17 cellular contexts compared by ENCODE assay signal in genomic region chr7:52463341-52463740, GRCh38.
DNase-seq lines count a peak whose midpoint lies in the region; TF ChIP-seq lines count a peak whose summit lies in the region.
"Had no signal": no experiment of that assay in that cellular context is flagged by ENCODE, and none has a peak within 500 bp of the region (broad histone marks: within the 10 kb centered on the region; RNA-seq: fewer than 3 reads in every experiment).

No MANE protein-coding gene starts in this region.

- H3K9me3 ChIP-seq in PC-9 (ENCODE audit: insufficient read depth, low read depth): 0 out of 2 replicates have a peak, but pooled peaks cover 3% of the 10 kb centered on the region
- no peaks in the 10 kb centered on the region for H3K9me3 ChIP-seq in neuronal stem cell (replicated peaks in 1 of 2; ENCODE audit: control insufficient read depth in 2 of 2, insufficient read depth in 1 of 2, low read depth in 1 of 2, low read length in 2 of 2)
- H3K9me3 ChIP-seq: BLaER1, Caco-2 had no signal

- no peak overlapping the region for H4K91ac ChIP-seq in neuronal stem cell (ENCODE audit: low read depth, low read length, poor library complexity)

- H3K4me1 ChIP-seq in PC-9 (replicated peaks; ENCODE audit: insufficient read depth): peaks cover 15% of the 10 kb centered on the region; the same call in 1 of the 2 replicates
- no peaks in the 10 kb centered on the region for H3K4me1 ChIP-seq in neuronal stem cell (ENCODE audit: control insufficient read depth in 2 of 2, insufficient read depth in 1 of 2, low read depth in 1 of 2, low read length in 2 of 2)
- H3K4me1 ChIP-seq: BLaER1, Caco-2 had no signal

- no peaks in the 10 kb centered on the region for H3K79me2 ChIP-seq in PC-9 (ENCODE audit: low read depth)

- peak; percentile 38 for DNase-seq in HPDE6-E6E7 (ENCODE audit: extremely low spot score)
- DNase-seq in PC-9: peak in 1 of 2 experiments; percentile 59
- peak; percentile 51 for DNase-seq in epithelial cell of esophagus (ENCODE audit: low read depth)
- no peak for DNase-seq in neuronal stem cell (ENCODE audit: low spot score)
- DNase-seq in cerebellum (ENCODE audit: low spot score): no peak
- DNase-seq in GM20000 (ENCODE audit: low spot score): no peak
- DNase-seq in T-helper 2 cell: no peak
- DNase-seq: AML-193; Caco-2; CD8-positive, alpha-beta memory T cell; DND-41; GF-D8; HCEC 1CT; HFFc6; IMR-90 had no signal

- no peak overlapping the region for H2BK12ac ChIP-seq in neuronal stem cell (ENCODE audit: low read length)

- no peak overlapping the region for H3K23ac ChIP-seq in neuronal stem cell (ENCODE audit: low read depth, low read length, poor library complexity)

- H2BK120ac ChIP-seq in neuronal stem cell (ENCODE audit: low read depth, low read length): no peak overlapping the region

- H2AFZ ChIP-seq in PC-9 (no peak overlapping the region), neuronal stem cell (ENCODE audit: low read length) (peak overlapping the region; percentile 32)

- peak overlapping the region; percentile 10 for H3K4me2 ChIP-seq in PC-9
- no peak overlapping the region for H3K4me2 ChIP-seq in neuronal stem cell (ENCODE audit: insufficient read depth, low read length, poor library complexity, severe bottlenecking)
- H3K4me2 ChIP-seq: BLaER1 had no signal

- no CpG with 5 or more reads among the region's 3 CpGs for whole genome bisulfite sequencing in neuronal stem cell (ENCODE audit: extremely low coverage in 2 of 2, insufficient read length in 2 of 2, insufficient replicate concordance in 1 of 2), 2 donors

- H3K79me1 ChIP-seq in neuronal stem cell (ENCODE audit: low read depth, low read length): no peaks in the 10 kb centered on the region

- no peak overlapping the region for H4K8ac ChIP-seq in neuronal stem cell (ENCODE audit: low read depth, low read length)

- POLR2A ChIA-PET in PC-9 (lab: Charles Lee; ENCODE audit: unreplicated experiment): no interaction called here

- CTCF ChIA-PET in PC-9 (lab: Charles Lee): no interaction called here

- H3K18ac ChIP-seq in neuronal stem cell (ENCODE audit: low read length): no peak overlapping the region

- H3K36me3 ChIP-seq in PC-9 (ENCODE audit: low read depth) (no peaks in the 10 kb centered on the region), neuronal stem cell (replicated peaks in 1 of 2; ENCODE audit: control insufficient read depth in 2 of 2, insufficient read depth in 2 of 2, low read length in 2 of 2) (no peaks in the 10 kb centered on the region)
- H3K36me3 ChIP-seq: BLaER1 had no signal

- no peak overlapping the region for H3K9ac ChIP-seq in neuronal stem cell (ENCODE audit: low read depth, low read length, poor library complexity)
- H3K9ac ChIP-seq: BLaER1 had no signal

- intact Hi-C loops in PC-9 (cut with micrococcal nuclease; ENCODE audit: unreplicated experiment): no loop called here

- TF ChIP-seq CTCF in PC-9 (conservative IDR thresholded peaks at IDR 0.05) (no peak), epithelial cell of esophagus (IDR thresholded peaks at IDR 0.05; ENCODE audit: insufficient read depth, low read depth, low read length, missing control alignments) (no peak), GM20000 (IDR thresholded peaks at IDR 0.05; ENCODE audit: extremely low read depth, missing control alignments) (no peak)

- no peak overlapping the region for H3K14ac ChIP-seq in neuronal stem cell (ENCODE audit: low read length)

- H3K27me3 ChIP-seq in PC-9 (ENCODE audit: insufficient read depth, low read depth): no peaks in the 10 kb centered on the region
- H3K27me3 ChIP-seq in neuronal stem cell (ENCODE audit: control insufficient read depth in 3 of 3, insufficient read depth in 3 of 3, low read depth in 1 of 3, low read length in 3 of 3): no peaks in the 10 kb centered on the region
- H3K27me3 ChIP-seq: BLaER1 had no signal

- no peaks in the 10 kb centered on the region for H4K20me1 ChIP-seq in PC-9 (ENCODE audit: insufficient read depth)
- H4K20me1 ChIP-seq: BLaER1 had no signal

- H3K4me3 ChIP-seq in PC-9: no peak overlapping the region
- no peak overlapping the region for H3K4me3 ChIP-seq in epithelial cell of esophagus (ENCODE audit: low read length)
- no peak overlapping the region for H3K4me3 ChIP-seq in neuronal stem cell (ENCODE audit: low read length in 2 of 2)
- H3K4me3 ChIP-seq: BLaER1 had no signal

- no TSS peak for BruUV-seq in PC-9 (replicated peaks; lab: Mats Ljungman, UMichigan)

- H3K27ac ChIP-seq in PC-9 (no peak overlapping the region), neuronal stem cell (replicated peaks; ENCODE audit: low read length) (no peak overlapping the region)
- H3K27ac ChIP-seq: 22Rv1, BLaER1 had no signal

- H2BK15ac ChIP-seq in neuronal stem cell (ENCODE audit: low read length): no peak overlapping the region

- H3F3A ChIP-seq in PC-9 (ENCODE audit: insufficient read depth, low read depth): no peaks in the 10 kb centered on the region

- H3K9me2 ChIP-seq in PC-9 (ENCODE audit: insufficient read depth): no peaks in the 10 kb centered on the region; the same call in 1 of the 2 replicates

- no peak overlapping the region for H2AK5ac ChIP-seq in neuronal stem cell (ENCODE audit: low read depth, low read length)

- H2BK5ac ChIP-seq in neuronal stem cell (ENCODE audit: low read length): no peak overlapping the region

- H3K4ac ChIP-seq in neuronal stem cell (ENCODE audit: low read length): no peak overlapping the region

Comparison
In these comparisons a context has a peak if more than half of its experiments do, and no peak if none do; other contexts are left out.
1. DNase-seq: peak in HPDE6-E6E7 (single experiment) and epithelial cell of esophagus (single experiment); none in neuronal stem cell (single experiment), cerebellum (single experiment), GM20000 (single experiment) and T-helper 2 cell (0 of 5).